In the genomic region with DNA sequence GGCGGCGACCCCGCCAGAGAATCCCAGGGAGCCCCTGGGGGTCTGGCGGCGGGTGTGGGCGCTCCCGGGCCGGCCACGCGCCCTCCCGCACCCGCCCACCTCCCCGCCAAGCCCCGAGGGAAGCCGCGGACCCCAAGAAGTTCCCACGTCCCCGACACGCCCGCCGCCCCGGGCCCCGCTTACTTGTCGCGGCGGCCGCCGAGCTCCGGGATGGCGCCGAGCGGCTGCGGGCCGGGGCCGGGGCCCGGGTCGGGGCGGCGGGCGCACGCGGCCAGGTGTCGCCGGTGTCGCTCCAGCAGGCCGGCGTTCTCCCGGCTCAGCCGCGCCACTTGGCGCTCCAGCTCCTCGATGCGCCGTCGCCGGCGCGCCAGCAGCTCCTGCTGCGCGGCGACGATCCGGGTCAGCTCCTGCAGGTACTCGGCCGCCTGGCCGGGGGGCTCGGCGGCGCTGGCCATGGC, we compare ENCODE assay signal across 1 cellular context.
TF ChIP-seq lines count a peak whose summit lies in the region.

No MANE protein-coding gene starts in this region.

TF ChIP-seq in H1, 55 proteins besides CTCF, POLR2A, EP300 and RAD21 (continued from another document):
- TF ChIP-seq SP2 (IDR thresholded peaks at IDR 0.05; ENCODE audit: low read length), result no peak
- TF ChIP-seq BCL11A (IDR thresholded peaks at IDR 0.05; ENCODE audit: low read depth in 2 of 2, low read length in 2 of 2), result no peak
- TF ChIP-seq, protein P1, sequence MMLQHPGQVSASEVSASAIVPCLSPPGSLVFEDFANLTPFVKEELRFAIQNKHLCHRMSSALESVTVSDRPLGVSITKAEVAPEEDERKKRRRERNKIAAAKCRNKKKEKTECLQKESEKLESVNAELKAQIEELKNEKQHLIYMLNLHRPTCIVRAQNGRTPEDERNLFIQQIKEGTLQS (IDR thresholded peaks at IDR 0.05; ENCODE audit: insufficient read depth, low read depth, low read length), result no peak
- TF ChIP-seq EZH2 (IDR thresholded peaks at IDR 0.05; ENCODE audit: low read depth, low read length, severe bottlenecking), result no peak
